8 cellular contexts compared by ENCODE assay signal in genomic region chr9:34046784-34047379, GRCh38. TPM values are rescaled to one million over a fixed set of nuclear protein-coding genes. Genes with fewer than 3 reads are reported as not detected.
DNase-seq lines count a peak whose midpoint lies in the region; FAIRE-seq and TF ChIP-seq lines count a peak whose summit lies in the region.

No MANE protein-coding gene starts in this region.

- no peak for TF ChIP-seq POLR2A in GM12892 (IDR thresholded peaks at IDR 0.05; ENCODE audit: low read depth, low read length)

- peaks cover 53% of the 10 kb centered on the region for H4K20me1 ChIP-seq in Loucy (ENCODE audit: insufficient read depth, low read length, poor library complexity, severe bottlenecking)

- no peaks in the 10 kb centered on the region for H3K9me2 ChIP-seq in Loucy (replicated peaks; ENCODE audit: low read depth, low read length)

- H3K36me3 ChIP-seq in Loucy (ENCODE audit: insufficient read depth, low read length) (no peaks in the 10 kb centered on the region), mucosa of stomach (ENCODE audit: control insufficient read depth, insufficient read depth, low read length) (no peaks in the 10 kb centered on the region)

- no peaks in the 10 kb centered on the region for H3K9me3 ChIP-seq in Loucy (ENCODE audit: insufficient read depth, low read depth, low read length)
- no peaks in the 10 kb centered on the region for H3K9me3 ChIP-seq in mucosa of stomach (ENCODE audit: control insufficient read depth, low read length)

- H3K4me3 Mint-ChIP-seq in Calu3 (ENCODE audit: low read depth, unreplicated experiment) (peak overlapping the region; percentile 94), brain (peak overlapping the region; percentile 97 to 99 (median 97))

- intact Hi-C loops in Calu3 (cut with micrococcal nuclease; ENCODE audit: unreplicated experiment): loop anchor here (10.0 kb wide), 1 partner anchor 102 kb away; no protein-coding TSS in a partner anchor

- no peaks in the 10 kb centered on the region for H3K27me3 Mint-ChIP-seq in Calu3 (ENCODE audit: unreplicated experiment)
- H3K27me3 Mint-ChIP-seq in brain: peaks cover 10% of the 10 kb centered on the region

- H3K27me3 ChIP-seq in Loucy (ENCODE audit: insufficient read depth, low read length, poor library complexity, severe bottlenecking) (no peaks in the 10 kb centered on the region), mucosa of stomach (ENCODE audit: control insufficient read depth, insufficient read depth, low read length) (no peaks in the 10 kb centered on the region)

- no peak for DNase-seq in Calu3
- no peak for DNase-seq in NCI-H1092 (lab: John Stamatoyannopoulos, UW)
- DNase-seq in GM12892 (ENCODE audit: insufficient read length): no peak
- no peak for DNase-seq in stimulated activated CD4-positive, alpha-beta T cell treated with anti-CD3 and anti-CD28 coated beads, Interleukin-4, amount 100 ng/mL, for 1 hour
- no peak for DNase-seq in middle frontal gyrus (ENCODE audit: extremely low spot score, low spot score)

- H3K36me3 Mint-ChIP-seq in Calu3 (ENCODE audit: insufficient read depth, unreplicated experiment) (peaks cover 62% of the 10 kb centered on the region), brain (peaks cover 34% of the 10 kb centered on the region)

- BruUV-seq in Calu3 (replicated peaks; lab: Mats Ljungman, UMichigan): no TSS peak

- H3K9me3 Mint-ChIP-seq in Calu3 (ENCODE audit: low read depth, unreplicated experiment): no peaks in the 10 kb centered on the region
- peaks cover 0 to 2% (median 0%) of the 10 kb centered on the region in 5 experiments for H3K9me3 Mint-ChIP-seq in brain

- H3K9ac ChIP-seq in Loucy (ENCODE audit: low read depth, low read length, poor library complexity, severe bottlenecking) (peak overlapping the region; percentile 91), mucosa of stomach (ENCODE audit: low read length) (peak overlapping the region; percentile 93)

- H3K4me1 Mint-ChIP-seq in Calu3 (ENCODE audit: low read depth, unreplicated experiment): peaks cover 17% of the 10 kb centered on the region
- H3K4me1 Mint-ChIP-seq in brain: peaks cover 34% of the 10 kb centered on the region

- peak overlapping the region; percentile 98 for H3K4me2 ChIP-seq in Loucy (ENCODE audit: low read depth, low read length, poor library complexity, severe bottlenecking)

- H3K4me1 ChIP-seq in Loucy (ENCODE audit: insufficient read depth, low read length, poor library complexity, severe bottlenecking) (peaks cover 24% of the 10 kb centered on the region), mucosa of stomach (ENCODE audit: control insufficient read depth, insufficient read depth, low read length) (peaks cover 11% of the 10 kb centered on the region)

- TF ChIP-seq CTCF in Calu3 (IDR thresholded peaks at IDR 0.05; ENCODE audit: unreplicated experiment) (no peak), Loucy (conservative IDR thresholded peaks at IDR 0.05; ENCODE audit: low read length) (no peak), brain (conservative IDR thresholded peaks at IDR 0.05) (no peak)

- CTCF ChIA-PET in Calu3 (lab: Charles Lee): no interaction called here

- peak overlapping the region; percentile 70 for H3K27ac Mint-ChIP-seq in Calu3 (ENCODE audit: unreplicated experiment)
- peak overlapping the region; percentile 68 to 100 (median 73) for H3K27ac Mint-ChIP-seq in brain

- FAIRE-seq in GM12892 (lab: Jason Lieb, UNC): no peak

- H3F3A ChIP-seq in Loucy (ENCODE audit: low read depth): no peaks in the 10 kb centered on the region

- H3K79me2 ChIP-seq in Loucy (ENCODE audit: insufficient read depth, low read length): peaks cover 66% of the 10 kb centered on the region

- H2AFZ ChIP-seq in Loucy (ENCODE audit: low read length): no peak overlapping the region

- peak overlapping the region; percentile 89 for H3K4me3 ChIP-seq in Loucy (ENCODE audit: low read length, poor library complexity, severe bottlenecking)
- no peak overlapping the region for H3K4me3 ChIP-seq in mucosa of stomach (ENCODE audit: low read length)

RNA-seq across cellular contexts. Expression of gene UBAP2, which starts 1.8 kb away (rescaled TPM):
- 45.5 and 48.4 TPM in 2 replicates for total RNA-seq in Calu3 (2022)
- 31.4 TPM for polyA plus RNA-seq in brain (ENCODE audit: insufficient read depth, low read depth, low replicate concordance)
- 18.3 TPM for polyA plus RNA-seq in GM12892 (2012; ENCODE audit: missing spikeins)
